ENCODE assay signal across 10 cellular contexts in the genomic region with DNA sequence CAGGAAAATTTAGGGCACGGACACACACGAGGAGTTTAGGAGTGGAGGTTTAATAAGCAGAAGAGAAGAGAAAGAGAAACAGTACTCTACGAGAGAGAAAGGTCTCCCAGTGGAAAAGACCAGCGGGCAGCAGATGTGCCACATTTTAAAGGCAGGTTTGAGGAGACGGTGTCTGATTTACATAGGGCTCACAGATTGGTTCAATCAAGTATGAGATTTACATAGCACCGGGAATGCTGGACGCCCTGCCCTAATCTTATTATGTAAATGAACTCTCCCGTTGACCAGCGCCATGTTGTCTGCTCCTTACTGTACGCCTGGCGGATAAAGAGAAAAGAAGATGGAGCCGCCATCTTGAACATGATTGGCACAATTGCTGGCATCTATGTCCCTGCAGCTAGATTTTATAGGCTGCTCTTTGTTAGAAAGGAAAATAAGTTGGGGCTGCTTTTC. TPM values are rescaled to one million over a fixed set of nuclear protein-coding genes. Genes with fewer than 3 reads are reported as not detected.
DNase-seq lines count a peak whose midpoint lies in the region; ATAC-seq and TF ChIP-seq lines count a peak whose summit lies in the region.
"Had no signal": no experiment of that assay in that cellular context is flagged by ENCODE, and none has a peak within 500 bp of the region (broad histone marks: within the 10 kb centered on the region; RNA-seq: fewer than 3 reads in every experiment).

No MANE protein-coding gene starts in this region.

- H2AFZ ChIP-seq in SK-N-SH (ENCODE audit: low read depth) (0 out of 2 replicates have a peak overlapping the region, but pooled peaks have one; percentile 9), hepatocyte (no peak overlapping the region)

- no peaks in the 10 kb centered on the region for H3K36me3 ChIP-seq in SK-N-SH (replicated peaks in 1 of 2; ENCODE audit: control insufficient read depth in 1 of 2, insufficient read depth in 2 of 2, low read length in 1 of 2)
- H3K36me3 ChIP-seq in SK-N-MC (ENCODE audit: insufficient read depth, low read length), result no peaks in the 10 kb centered on the region
- H3K36me3 ChIP-seq in hepatocyte (replicated peaks; ENCODE audit: insufficient read depth, low read depth), result no peaks in the 10 kb centered on the region
- H3K36me3 ChIP-seq in tibial artery, result no peaks in the 10 kb centered on the region

- TF ChIP-seq CTCF in SK-N-SH (IDR thresholded peaks at IDR 0.05) (no peak), hepatocyte (IDR thresholded peaks at IDR 0.05; ENCODE audit: poor library complexity) (no peak), tibial artery (IDR thresholded peaks at IDR 0.05) (no peak)

- H3K4me2 ChIP-seq in SK-N-SH, result no peak overlapping the region
- H3K4me2 ChIP-seq in hepatocyte, result no peak overlapping the region

- H3K27ac ChIP-seq in SK-N-SH (ENCODE audit: low read depth in 2 of 2, low read length in 1 of 2) (peak overlapping the region in 1 of 2 experiments; percentile 79; a peak in 1 of 4 replicates), SK-N-MC (peak overlapping the region; percentile 44), hepatocyte (peak overlapping the region; percentile 95), tibial artery (peak overlapping the region; percentile 82 to 83)

- H3K27me3 ChIP-seq in SK-N-SH (ENCODE audit: insufficient read depth) (no peaks in the 10 kb centered on the region), hepatocyte (no peaks in the 10 kb centered on the region), tibial artery (no peaks in the 10 kb centered on the region)

- H3K4me3 ChIP-seq in SK-N-SH (ENCODE audit: low read depth in 2 of 2, low read length in 1 of 2) (no peak overlapping the region), SK-N-MC (no peak overlapping the region), hepatocyte (no peak overlapping the region), tibial artery (no peak overlapping the region)

- no peak for TF ChIP-seq RAD21 in SK-N-SH (IDR thresholded peaks at IDR 0.05; ENCODE audit: low read length)

- H3K9me3 ChIP-seq in SK-N-SH (no peaks in the 10 kb centered on the region), SK-N-MC (ENCODE audit: low read depth, low read length) (no peaks in the 10 kb centered on the region), hepatocyte (ENCODE audit: low read depth) (no peaks in the 10 kb centered on the region), tibial artery (no peaks in the 10 kb centered on the region)

- H3K9ac ChIP-seq in SK-N-SH (no peak overlapping the region), SK-N-MC (ENCODE audit: insufficient read length) (no peak overlapping the region)

- H4K20me1 ChIP-seq in SK-N-SH (ENCODE audit: insufficient read depth), result no peaks in the 10 kb centered on the region
- H4K20me1 ChIP-seq in hepatocyte (ENCODE audit: insufficient read depth, poor library complexity, severe bottlenecking), result no peaks in the 10 kb centered on the region

- no peaks in the 10 kb centered on the region for H3F3A ChIP-seq in SK-N-SH (replicated peaks; ENCODE audit: insufficient read depth)

- no peak for TF ChIP-seq EP300 in SK-N-SH (IDR thresholded peaks at IDR 0.05; ENCODE audit: borderline replicate concordance in 1 of 2, low read depth in 1 of 2, low read length in 1 of 2)

- no peaks in the 10 kb centered on the region for H3K79me2 ChIP-seq in SK-N-SH (ENCODE audit: insufficient read depth)
- H3K79me2 ChIP-seq in hepatocyte, result no peaks in the 10 kb centered on the region

- H3K4me1 ChIP-seq in SK-N-SH (ENCODE audit: control insufficient read depth in 1 of 2, insufficient read depth in 2 of 2, low read depth in 1 of 2, low read length in 1 of 2), result peaks cover 15 to 31% of the 10 kb centered on the region in 2 experiments; a peak in 3 of 4 replicates
- peaks cover 24% of the 10 kb centered on the region for H3K4me1 ChIP-seq in hepatocyte (ENCODE audit: insufficient read depth)
- H3K4me1 ChIP-seq in tibial artery, result peaks cover 0 to 48% (median 27%) of the 10 kb centered on the region in 4 donors

- DNase-seq in SK-N-SH, result no peak
- no peak for DNase-seq in SK-N-MC (ENCODE audit: low read depth, low spot score)
- no peak for DNase-seq in hepatocyte (ENCODE audit: low spot score)
- DNase-seq in tibial artery, result no peak
- DNase-seq in HuH-7 (ENCODE audit: low spot score), result no peak
- DNase-seq: activated CD4-positive, CD25-positive, alpha-beta regulatory T cell; hypothalamus had no signal

- intact Hi-C loops in tibial artery (cut with DNase I; ENCODE audit: low total_unique reads), result no loop called here

- POLR2A ChIA-PET in SK-N-SH (lab: Yijun Ruan, JAX), result interaction anchor here (1.9 kb wide), 1 partner anchor 17 kb away, joined by 7 read pairs; a partner anchor contains a TSS

- 85% methylated on average over 12 of the region's 12 CpGs for WGBS in SK-N-SH (ENCODE audit: low lambda C conversion rate)
- 70% methylated on average over 12 of the region's 12 CpGs for WGBS in hepatocyte (ENCODE audit: low lambda C conversion rate, missing lambda C conversion rate)

- CTCF ChIA-PET in SK-N-SH (lab: Yijun Ruan, JAX), result interaction anchor here (1.2 to 1.3 kb wide), 2 partner anchors 13 to 157 kb away, joined by 3 read pairs; no protein-coding TSS in a partner anchor

- ATAC-seq in SK-N-SH treated with all-trans-retinoic acid at 6 μM for 48 hours (no peak), GM21367 (IDR thresholded peaks at IDR 0.05; ENCODE audit: unreplicated experiment) (no peak), HG02884 (IDR thresholded peaks at IDR 0.05; ENCODE audit: unreplicated experiment) (no peak)

- no peaks in the 10 kb centered on the region for H3K9me2 ChIP-seq in SK-N-SH
- H3K9me2 ChIP-seq in hepatocyte (replicated peaks; ENCODE audit: insufficient read depth), result no peaks in the 10 kb centered on the region

TF ChIP-seq in SK-N-SH, 30 proteins besides CTCF, POLR2A, EP300 and RAD21:
- TF ChIP-seq YY1 (IDR thresholded peaks at IDR 0.05; ENCODE audit: low read depth) (no peak), CHD2 (IDR thresholded peaks at IDR 0.05; ENCODE audit: low read length, partially characterized antibody) (no peak), FOSL2 (IDR thresholded peaks at IDR 0.05; ENCODE audit: borderline replicate concordance, low read depth) (no peak), RXRA (IDR thresholded peaks at IDR 0.05; ENCODE audit: borderline replicate concordance, low read depth) (no peak)

TF ChIP-seq in SK-N-SH treated with all-trans-retinoic acid at 6 μM for 48 hours, 23 proteins besides CTCF, POLR2A, EP300 and RAD21:
- TF ChIP-seq ESRRG (CRISPR knock-in tag; IDR thresholded peaks at IDR 0.05), result no peak
- TF ChIP-seq ZNF565 (CRISPR knock-in tag; conservative IDR thresholded peaks at IDR 0.05; ENCODE audit: low read depth), result no peak
- no peak for TF ChIP-seq ZFP30 (CRISPR knock-in tag; IDR thresholded peaks at IDR 0.05)
- TF ChIP-seq, protein P1, sequence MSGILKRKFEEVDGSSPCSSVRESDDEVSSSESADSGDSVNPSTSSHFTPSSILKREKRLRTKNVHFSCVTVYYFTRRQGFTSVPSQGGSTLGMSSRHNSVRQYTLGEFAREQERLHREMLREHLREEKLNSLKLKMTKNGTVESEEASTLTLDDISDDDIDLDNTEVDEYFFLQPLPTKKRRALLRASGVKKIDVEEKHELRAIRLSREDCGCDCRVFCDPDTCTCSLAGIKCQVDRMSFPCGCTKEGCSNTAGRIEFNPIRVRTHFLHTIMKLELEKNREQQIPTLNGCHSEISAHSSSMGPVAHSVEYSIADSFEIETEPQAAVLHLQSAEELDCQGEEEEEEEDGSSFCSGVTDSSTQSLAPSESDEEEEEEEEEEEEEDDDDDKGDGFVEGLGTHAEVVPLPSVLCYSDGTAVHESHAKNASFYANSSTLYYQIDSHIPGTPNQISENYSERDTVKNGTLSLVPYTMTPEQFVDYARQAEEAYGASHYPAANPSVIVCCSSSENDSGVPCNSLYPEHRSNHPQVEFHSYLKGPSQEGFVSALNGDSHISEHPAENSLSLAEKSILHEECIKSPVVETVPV (CRISPR knock-in tag; IDR thresholded peaks at IDR 0.05), result no peak
- TF ChIP-seq ZNF70 (CRISPR knock-in tag; IDR thresholded peaks at IDR 0.05), result no peak
- TF ChIP-seq, protein P2, sequence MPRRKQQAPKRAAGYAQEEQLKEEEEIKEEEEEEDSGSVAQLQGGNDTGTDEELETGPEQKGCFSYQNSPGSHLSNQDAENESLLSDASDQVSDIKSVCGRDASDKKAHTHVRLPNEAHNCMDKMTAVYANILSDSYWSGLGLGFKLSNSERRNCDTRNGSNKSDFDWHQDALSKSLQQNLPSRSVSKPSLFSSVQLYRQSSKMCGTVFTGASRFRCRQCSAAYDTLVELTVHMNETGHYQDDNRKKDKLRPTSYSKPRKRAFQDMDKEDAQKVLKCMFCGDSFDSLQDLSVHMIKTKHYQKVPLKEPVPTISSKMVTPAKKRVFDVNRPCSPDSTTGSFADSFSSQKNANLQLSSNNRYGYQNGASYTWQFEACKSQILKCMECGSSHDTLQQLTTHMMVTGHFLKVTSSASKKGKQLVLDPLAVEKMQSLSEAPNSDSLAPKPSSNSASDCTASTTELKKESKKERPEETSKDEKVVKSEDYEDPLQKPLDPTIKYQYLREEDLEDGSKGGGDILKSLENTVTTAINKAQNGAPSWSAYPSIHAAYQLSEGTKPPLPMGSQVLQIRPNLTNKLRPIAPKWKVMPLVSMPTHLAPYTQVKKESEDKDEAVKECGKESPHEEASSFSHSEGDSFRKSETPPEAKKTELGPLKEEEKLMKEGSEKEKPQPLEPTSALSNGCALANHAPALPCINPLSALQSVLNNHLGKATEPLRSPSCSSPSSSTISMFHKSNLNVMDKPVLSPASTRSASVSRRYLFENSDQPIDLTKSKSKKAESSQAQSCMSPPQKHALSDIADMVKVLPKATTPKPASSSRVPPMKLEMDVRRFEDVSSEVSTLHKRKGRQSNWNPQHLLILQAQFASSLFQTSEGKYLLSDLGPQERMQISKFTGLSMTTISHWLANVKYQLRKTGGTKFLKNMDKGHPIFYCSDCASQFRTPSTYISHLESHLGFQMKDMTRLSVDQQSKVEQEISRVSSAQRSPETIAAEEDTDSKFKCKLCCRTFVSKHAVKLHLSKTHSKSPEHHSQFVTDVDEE (CRISPR knock-in tag; IDR thresholded peaks at IDR 0.05), result no peak

RNA-seq across cellular contexts. Expression of a gene that starts 17.9 kb away (rescaled TPM):
- polyA plus RNA-seq in SK-N-SH (2012; rRNA removed) (56.3 and 56.7 TPM in 2 replicates), hepatocyte (345 and 359 TPM in 2 replicates)
- 30.8 and 34.1 TPM in 2 replicates for polyA plus RNA-seq in SK-N-SH (2012; cell fraction: cytosol; rRNA removed)
- 154 and 164 TPM in 2 replicates for polyA plus RNA-seq in SK-N-SH (2012; cell fraction: nucleus; rRNA removed)
- 238 and 252 TPM in 2 replicates for total RNA-seq in hepatocyte
